8 cellular contexts compared by ENCODE assay signal in genomic region chr9:95874989-95875304, GRCh38. TPM values are rescaled to one million over a fixed set of nuclear protein-coding genes. Genes with fewer than 3 reads are reported as not detected.
DNase-seq lines count a peak whose midpoint lies in the region; ATAC-seq, FAIRE-seq and TF ChIP-seq lines count a peak whose summit lies in the region.

No MANE protein-coding gene starts in this region.

- no peak overlapping the region for H3K4me3 Mint-ChIP-seq in activated B cell treated with CpG ODN at 0.5 μM for 24 hours

- peaks cover 53% of the 10 kb centered on the region for H3K36me3 Mint-ChIP-seq in activated B cell treated with CpG ODN at 0.5 μM for 24 hours (ENCODE audit: low read depth)

- DNase-seq in activated B cell treated with CpG ODN at 0.5 μM for 24 hours (peak; percentile 37), bronchial epithelial cell (ENCODE audit: low read depth) (peak; percentile 33), left lung (peak; percentile 74 to 86), epidermal melanocyte (ENCODE audit: insufficient read length, low spot score) (no peak)
- DNase-seq in stimulated activated CD4-positive, alpha-beta T cell treated with anti-CD3 and anti-CD28 coated beads, TNF-alpha, amount 100 ng/mL, for 48 hours (ENCODE audit: low read depth in 3 of 3): peak; percentile 36 to 65 (median 60)

- H3K36me3 ChIP-seq in KMS-11 (ENCODE audit: insufficient read depth): no peaks in the 10 kb centered on the region
- H3K36me3 ChIP-seq in bronchial epithelial cell (ENCODE audit: control insufficient read depth, insufficient read depth, low read length): no peaks in the 10 kb centered on the region
- peaks cover 0 to 4% of the 10 kb centered on the region in 2 donors for H3K36me3 ChIP-seq in left lung

- no peak for TF ChIP-seq CTCF in KMS-11 (conservative IDR thresholded peaks at IDR 0.05; ENCODE audit: low read depth, low read length)
- TF ChIP-seq CTCF in activated B cell treated with CpG ODN at 0.5 μM for 24 hours (IDR thresholded peaks at IDR 0.05): no peak
- no peak for TF ChIP-seq CTCF in bronchial epithelial cell (IDR thresholded peaks at IDR 0.05; ENCODE audit: insufficient read depth, low read length, severe bottlenecking)
- TF ChIP-seq CTCF in left lung (IDR thresholded peaks at IDR 0.05): no peak

- no peaks in the 10 kb centered on the region for H3K27me3 Mint-ChIP-seq in activated B cell treated with CpG ODN at 0.5 μM for 24 hours

- no peak overlapping the region for H3K9ac ChIP-seq in KMS-11

- H3K27me3 ChIP-seq in KMS-11 (ENCODE audit: insufficient read depth, low read depth) (no peaks in the 10 kb centered on the region), bronchial epithelial cell (ENCODE audit: control insufficient read depth, insufficient read depth, low read length) (no peaks in the 10 kb centered on the region), left lung (no peaks in the 10 kb centered on the region)

- ATAC-seq in GM18907 (IDR thresholded peaks at IDR 0.05; ENCODE audit: unreplicated experiment): peak; percentile 28
- ATAC-seq in activated B cell treated with CpG ODN at 0.5 μM for 24 hours (ENCODE audit: low read depth): peak; percentile 22
- peak; percentile 60 for ATAC-seq in left lung
- no peak for ATAC-seq in HG03521 (IDR thresholded peaks at IDR 0.05; ENCODE audit: unreplicated experiment)

- intact Hi-C loops in activated B cell treated with CpG ODN at 0.5 μM for 24 hours (cut with micrococcal nuclease): loop anchor here (1.0 to 10.0 kb wide), 11 partner anchors 17 to 1708 kb away; partner anchors contain the start of genes AOPEP, FANCC, PRXL2C and ZNF169
- intact Hi-C loops in left lung (cut with DNase I): no loop called here

- H3K4me1 Mint-ChIP-seq in activated B cell treated with CpG ODN at 0.5 μM for 24 hours: peaks cover 20% of the 10 kb centered on the region

- no peaks in the 10 kb centered on the region for H3K9me3 ChIP-seq in left lung

- no peak overlapping the region; the same call in 1 of the 2 replicates for H2AFZ ChIP-seq in KMS-11 (ENCODE audit: low read depth)

- peaks cover 24% of the 10 kb centered on the region for H3K79me2 ChIP-seq in KMS-11 (ENCODE audit: insufficient read depth, low read depth)

- no peak overlapping the region for H3K27ac ChIP-seq in KMS-11
- peak overlapping the region in 1 of 2 donors; percentile 100 for H3K27ac ChIP-seq in left lung

- H3K4me2 ChIP-seq in KMS-11: peak overlapping the region; percentile 84; the same call in 1 of the 2 replicates

- H3K4me3 ChIP-seq in KMS-11 (IDR thresholded peaks at IDR 0.05; ENCODE audit: insufficient read depth, low read depth, low read length) (no peak overlapping the region), bronchial epithelial cell (ENCODE audit: low read depth, low read length) (no peak overlapping the region), left lung (no peak overlapping the region)

- H4K20me1 ChIP-seq in KMS-11 (ENCODE audit: insufficient read depth): no peaks in the 10 kb centered on the region

- CTCF ChIA-PET in activated B cell treated with CpG ODN at 0.5 μM for 24 hours (lab: Charles Lee): interaction anchor here (0.8 kb wide), 1 partner anchor 9 kb away, joined by 3 read pairs; no protein-coding TSS in a partner anchor

- peaks cover 2% of the 10 kb centered on the region for H3K9me3 Mint-ChIP-seq in activated B cell treated with CpG ODN at 0.5 μM for 24 hours

- POLR2A ChIA-PET in activated B cell treated with CpG ODN at 0.5 μM for 24 hours (lab: Charles Lee): interaction anchor here (0.6 to 4.1 kb wide), 17 partner anchors 8 to 1758 kb away, joined by 3 to 30 read pairs (median 4); partner anchors contain the start of genes NCBP1 and TSTD2

- H3K4me1 ChIP-seq in KMS-11 (ENCODE audit: low read depth, poor library complexity, severe bottlenecking): peaks cover 11% of the 10 kb centered on the region
- H3K4me1 ChIP-seq in left lung: peaks cover 0 to 18% of the 10 kb centered on the region in 2 donors

- no peak overlapping the region for H3K27ac Mint-ChIP-seq in activated B cell treated with CpG ODN at 0.5 μM for 24 hours

- FAIRE-seq in bronchial epithelial cell (lab: Jason Lieb, UNC): no peak

RNA-seq across cellular contexts. Expression of gene ERCC6L2, which starts 0.5 kb away (rescaled TPM):
- 43.2 and 52.3 TPM in 2 replicates for total RNA-seq in activated B cell treated with CpG ODN at 0.5 μM for 24 hours
- total RNA-seq in bronchial epithelial cell: 33.4 and 47.2 TPM in 2 replicates
- 10 to 100 TPM; 28.0 to 36.1 TPM for total RNA-seq in left lung
